Comparison of ENCODE assay signal across 7 cellular contexts in the genomic region with DNA sequence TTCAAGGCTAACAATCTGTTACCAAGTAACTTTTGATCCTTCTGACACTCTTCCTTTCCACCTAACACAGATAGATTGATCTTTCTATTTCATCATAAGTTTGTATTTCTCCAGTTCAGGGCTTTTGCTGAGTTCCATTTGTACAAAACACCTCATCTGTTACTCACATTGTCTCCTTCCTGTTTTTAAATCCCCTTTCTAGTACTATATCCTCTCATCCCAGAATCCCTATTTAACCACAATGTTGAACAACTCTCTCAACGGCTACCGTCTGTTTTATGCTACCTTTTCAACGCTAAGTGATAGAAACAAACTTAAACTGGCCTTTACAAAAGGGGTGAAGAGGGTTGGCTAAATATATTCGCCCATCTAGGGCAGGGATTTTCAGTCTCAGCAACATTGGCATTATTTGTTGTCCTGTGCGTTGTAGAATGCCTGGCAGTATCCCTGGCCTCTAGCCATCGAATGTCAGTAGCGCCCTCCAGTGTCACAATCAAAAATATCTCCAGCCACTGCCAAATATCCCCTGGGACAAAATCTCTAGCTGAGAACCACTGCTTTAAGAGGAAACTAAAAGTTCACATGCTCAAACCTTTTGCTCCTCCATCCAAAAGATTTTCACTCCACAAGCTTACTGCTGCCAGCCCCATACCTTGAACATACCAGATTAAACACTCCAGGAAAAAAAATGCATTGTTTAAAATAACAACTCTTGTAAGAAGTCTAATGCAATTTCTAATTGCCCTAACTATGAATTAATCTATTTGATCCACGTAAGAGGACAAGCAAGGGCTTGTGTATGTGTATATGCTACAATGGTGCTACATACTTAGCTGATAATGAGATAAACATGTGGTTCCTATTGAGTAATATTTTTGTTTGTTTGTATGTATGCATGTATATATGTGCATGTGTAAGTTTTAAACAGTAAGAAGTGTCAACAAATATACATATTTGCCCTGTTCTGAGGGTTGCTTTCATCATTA.
DNase-seq lines count a peak whose midpoint lies in the region; ATAC-seq and TF ChIP-seq lines count a peak whose summit lies in the region.

No MANE protein-coding gene starts in this region.

- ATAC-seq in GM18909 (IDR thresholded peaks at IDR 0.05; ENCODE audit: poor library complexity, unreplicated experiment) (peak; percentile 88), HG02798 (IDR thresholded peaks at IDR 0.05; ENCODE audit: poor library complexity, unreplicated experiment) (no peak)

- TF ChIP-seq POLR2A in testis (IDR thresholded peaks at IDR 0.05), result no peak

- 34 to 37% methylated on average over 8 of the region's 8 CpGs for WGBS in testis, 2 donors

- H3K9me3 ChIP-seq in cardiac muscle cell (ENCODE audit: low read depth) (no peaks in the 10 kb centered on the region), testis (no peaks in the 10 kb centered on the region)

- intact Hi-C loops in testis (cut with DNase I; ENCODE audit: low total_unique reads), result no loop called here

- H3K27me3 ChIP-seq in cardiac muscle cell, result no peaks in the 10 kb centered on the region
- H3K27me3 ChIP-seq in testis, result no peaks in the 10 kb centered on the region

- peak; percentile 40 for TF ChIP-seq CTCF in cardiac muscle cell (IDR thresholded peaks at IDR 0.05; ENCODE audit: low read depth, low read length)
- peak in 1 of 3 experiments; percentile 12 for TF ChIP-seq CTCF in testis (IDR thresholded peaks at IDR 0.05)

- DNase-seq in HuH-7 (ENCODE audit: low spot score), result peak; percentile 10
- DNase-seq in SHP77 (lab: John Stamatoyannopoulos, UW), result peak; percentile 15 to 25
- peak; percentile 50 to 78 for DNase-seq in cardiac muscle cell (ENCODE audit: low read depth in 1 of 2, low spot score in 1 of 2)
- DNase-seq in testis, result peak; percentile 52
- DNase-seq in activated gamma-delta T cell treated with Interleukin-2 at 50 U/mL for 16 hours, result no peak

- H3K36me3 ChIP-seq in cardiac muscle cell (no peaks in the 10 kb centered on the region), testis (ENCODE audit: low read depth, missing control alignments) (no peaks in the 10 kb centered on the region)

- peak overlapping the region; percentile 51 for H3K27ac ChIP-seq in cardiac muscle cell
- no peak overlapping the region for H3K27ac ChIP-seq in testis

- H3K4me3 ChIP-seq in cardiac muscle cell (no peak overlapping the region), testis (no peak overlapping the region)

- H3K4me1 ChIP-seq in cardiac muscle cell (ENCODE audit: low read depth), result peaks cover 15% of the 10 kb centered on the region
- H3K4me1 ChIP-seq in testis, result no peaks in the 10 kb centered on the region
